Comparison of ENCODE assay signal across 11 cellular contexts in the genomic region with DNA sequence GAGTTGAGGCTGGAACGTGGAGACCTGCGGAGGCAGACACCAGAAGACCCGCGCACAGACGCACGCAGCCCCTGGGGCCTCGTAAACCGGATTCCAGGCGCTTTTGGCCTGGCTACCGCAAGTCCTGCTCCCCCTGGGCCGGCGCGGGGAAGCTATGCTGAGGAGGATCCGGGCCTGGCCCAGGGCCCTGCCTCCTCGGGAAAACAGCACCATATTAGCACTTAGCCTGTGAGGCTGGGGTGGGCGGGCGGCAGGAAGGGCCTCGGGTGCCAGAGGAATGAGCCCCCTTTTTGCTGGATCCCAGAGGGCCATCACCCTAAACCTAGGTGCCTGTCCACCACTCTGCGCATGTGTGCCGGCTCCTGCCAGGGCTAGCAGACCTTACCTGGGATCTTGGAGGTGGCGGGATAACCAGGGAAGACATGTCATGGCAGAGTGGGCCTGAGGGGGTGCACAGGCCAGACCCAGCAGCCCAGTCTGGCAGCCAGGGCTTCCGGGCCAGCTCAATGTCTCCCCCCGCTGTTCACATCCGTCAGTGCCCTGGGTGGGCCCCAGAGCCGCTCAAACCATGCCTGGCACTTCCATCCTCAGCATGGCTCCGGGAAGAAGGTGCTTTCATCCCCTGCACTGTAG. TPM values are rescaled to one million over a fixed set of nuclear protein-coding genes. Genes with fewer than 3 reads are reported as not detected.
A peak's percentile ranks its signal among the peaks of the same experiment; 100 is the strongest.
DNase-seq lines count a peak whose midpoint lies in the region; ATAC-seq and TF ChIP-seq lines count a peak whose summit lies in the region.
"Had no signal": no experiment of that assay in that cellular context is flagged by ENCODE, and none has a peak within 500 bp of the region (broad histone marks: within the 10 kb centered on the region; RNA-seq: fewer than 3 reads in every experiment).

No MANE protein-coding gene starts in this region.

- no peaks in the 10 kb centered on the region for H3F3A ChIP-seq in neural progenitor cell (ENCODE audit: low read depth)

- peaks cover 3% of the 10 kb centered on the region for H4K20me1 ChIP-seq in neural progenitor cell (ENCODE audit: low read depth)

- DNase-seq in CD4-positive, alpha-beta T cell, result no peak
- no peak for DNase-seq in effector memory CD8-positive, alpha-beta T cell
- peak; percentile 47 for DNase-seq in neural progenitor cell (ENCODE audit: low spot score)
- DNase-seq in cerebellar nuclear complex (lab: John Stamatoyannopoulos, UW), result no peak
- DNase-seq in OCI-M2 (lab: John Stamatoyannopoulos, UW; ENCODE audit: unreplicated experiment), result no peak
- DNase-seq: body of pancreas, naive B cell had no signal

- ATAC-seq in CD4-positive, alpha-beta T cell (ENCODE audit: poor library complexity), result peak; percentile 29
- peak; percentile 8 for ATAC-seq in effector memory CD8-positive, alpha-beta T cell (replicated peaks)
- no peak for ATAC-seq in GM21723 (IDR thresholded peaks at IDR 0.05; ENCODE audit: unreplicated experiment)
- ATAC-seq in HG03196 (IDR thresholded peaks at IDR 0.05; ENCODE audit: unreplicated experiment), result no peak
- ATAC-seq: body of pancreas had no signal

- intact Hi-C loops in CD4-positive, alpha-beta T cell (cut with DNase I, micrococcal nuclease), result no loop called here

- 87% methylated on average over 26 of the region's 26 CpGs for WGBS in HUES64

- H3K9me3 Mint-ChIP-seq in CD4-positive, alpha-beta T cell, result no peaks in the 10 kb centered on the region
- H3K9me3 Mint-ChIP-seq in effector memory CD8-positive, alpha-beta T cell, result no peaks in the 10 kb centered on the region
- H3K9me3 Mint-ChIP-seq in neural progenitor cell, result no peaks in the 10 kb centered on the region
- H3K9me3 Mint-ChIP-seq: naive B cell; T-helper 1 cell treated with Interleukin-12 subunit alpha and Interleukin-12 subunit beta and Interleukin-4 antibody, amounts not matched to agents 30 μg/mL and 1 μg/mL, for 36 hours had no signal

- H3K79me2 ChIP-seq in neural progenitor cell (ENCODE audit: low read depth), result peaks cover 18% of the 10 kb centered on the region

- no peak for TF ChIP-seq CTCF in CD4-positive, alpha-beta T cell (IDR thresholded peaks at IDR 0.05)
- TF ChIP-seq CTCF in neural progenitor cell (IDR thresholded peaks at IDR 0.05), result peak; percentile 56

- no peak overlapping the region for H3K27ac ChIP-seq in CD4-positive, alpha-beta T cell (ENCODE audit: low read depth, low read length)
- H3K27ac ChIP-seq in HUES64 (ENCODE audit: low read depth, low read length) (peak overlapping the region; percentile 26; the same call in 1 of the 2 replicates), neural progenitor cell (no peak overlapping the region)
- H3K27ac ChIP-seq: body of pancreas had no signal

- H3K4me1 ChIP-seq in HUES64 (ENCODE audit: insufficient read depth, low read length) (no peaks in the 10 kb centered on the region), neural progenitor cell (no peaks in the 10 kb centered on the region)

- H3K9me3 ChIP-seq in CD4-positive, alpha-beta T cell (ENCODE audit: control insufficient read depth, low read length), result no peaks in the 10 kb centered on the region
- no peaks in the 10 kb centered on the region for H3K9me3 ChIP-seq in HUES64 (ENCODE audit: insufficient read depth, low read depth, low read length)
- no peaks in the 10 kb centered on the region for H3K9me3 ChIP-seq in neural progenitor cell (ENCODE audit: low read depth)
- H3K9me3 ChIP-seq: body of pancreas had no signal

- H3K4me1 Mint-ChIP-seq in CD4-positive, alpha-beta T cell (ENCODE audit: low read depth), result peaks cover 16% of the 10 kb centered on the region
- peaks cover 7 to 13% of the 10 kb centered on the region in 2 donors for H3K4me1 Mint-ChIP-seq in effector memory CD8-positive, alpha-beta T cell (ENCODE audit: low read depth in 2 of 2)
- H3K4me1 Mint-ChIP-seq in neural progenitor cell, result peaks cover under 1% of the 10 kb centered on the region

- no peaks in the 10 kb centered on the region for H3K27me3 Mint-ChIP-seq in CD4-positive, alpha-beta T cell
- no peaks in the 10 kb centered on the region for H3K27me3 Mint-ChIP-seq in effector memory CD8-positive, alpha-beta T cell
- peaks cover 2% of the 10 kb centered on the region for H3K27me3 Mint-ChIP-seq in neural progenitor cell (ENCODE audit: insufficient read depth, low read depth)
- H3K27me3 Mint-ChIP-seq: naive B cell had no signal

- POLR2A ChIA-PET in CD4-positive, alpha-beta T cell (lab: Charles Lee), result interaction anchor here (1.1 kb wide), 1 partner anchor 16 kb away, joined by 3 read pairs; no protein-coding TSS in a partner anchor

- H3K9ac ChIP-seq in HUES64 (ENCODE audit: low read depth, low read length), result no peak overlapping the region
- no peak overlapping the region for H3K9ac ChIP-seq in neural progenitor cell

- H3K36me3 ChIP-seq in HUES64 (ENCODE audit: insufficient read depth, low read length) (peaks cover 50% of the 10 kb centered on the region), neural progenitor cell (no peaks in the 10 kb centered on the region)

- no peak overlapping the region for H3K4me3 Mint-ChIP-seq in CD4-positive, alpha-beta T cell
- H3K4me3 Mint-ChIP-seq in effector memory CD8-positive, alpha-beta T cell, result no peak overlapping the region
- no peak overlapping the region for H3K4me3 Mint-ChIP-seq in neural progenitor cell
- H3K4me3 Mint-ChIP-seq: T-helper 1 cell treated with Interleukin-12 subunit alpha and Interleukin-12 subunit beta and Interleukin-4 antibody, amounts not matched to agents 30 μg/mL and 1 μg/mL, for 36 hours had no signal

- CTCF ChIA-PET in CD4-positive, alpha-beta T cell (lab: Charles Lee), result no interaction called here

- H3K4me3 ChIP-seq in HUES64 (ENCODE audit: low read length), result no peak overlapping the region
- no peak overlapping the region for H3K4me3 ChIP-seq in neural progenitor cell
- H3K4me3 ChIP-seq: body of pancreas had no signal

- H3K27ac Mint-ChIP-seq in CD4-positive, alpha-beta T cell, result no peak overlapping the region
- H3K27ac Mint-ChIP-seq in effector memory CD8-positive, alpha-beta T cell, result peak overlapping the region in 1 of 2 donors; percentile 20
- no peak overlapping the region for H3K27ac Mint-ChIP-seq in neural progenitor cell
- H3K27ac Mint-ChIP-seq: T-helper 1 cell treated with Interleukin-12 subunit alpha and Interleukin-12 subunit beta and Interleukin-4 antibody, amounts not matched to agents 30 μg/mL and 1 μg/mL, for 36 hours had no signal

- H3K27me3 ChIP-seq in CD4-positive, alpha-beta T cell (ENCODE audit: control insufficient read depth, insufficient read depth, low read length), result no peaks in the 10 kb centered on the region
- no peaks in the 10 kb centered on the region for H3K27me3 ChIP-seq in HUES64 (ENCODE audit: insufficient read depth, low read length)
- no peaks in the 10 kb centered on the region for H3K27me3 ChIP-seq in neural progenitor cell
- H3K27me3 ChIP-seq: body of pancreas had no signal

- H3K4me2 ChIP-seq in neural progenitor cell, result no peak overlapping the region

- no peak overlapping the region for H2AFZ ChIP-seq in neural progenitor cell (replicated peaks)

- H3K36me3 Mint-ChIP-seq in CD4-positive, alpha-beta T cell (ENCODE audit: low read depth), result peaks cover 22% of the 10 kb centered on the region
- peaks cover 22% of the 10 kb centered on the region for H3K36me3 Mint-ChIP-seq in effector memory CD8-positive, alpha-beta T cell (ENCODE audit: insufficient read depth)
- H3K36me3 Mint-ChIP-seq in neural progenitor cell, result peaks cover 8% of the 10 kb centered on the region
- H3K36me3 Mint-ChIP-seq: naive B cell had no signal

RNA-seq across cellular contexts. Expression of a gene that starts 7.3 kb away (rescaled TPM):
- 10 to 100 TPM; 31.8 to 33.2 TPM for total RNA-seq in CD4-positive, alpha-beta T cell
- polyA plus RNA-seq in HUES64 (2013, experiment 1 of 2), result 56.4 TPM
- polyA plus RNA-seq in HUES64 (2013, experiment 2 of 2), result 50.9 TPM
- total RNA-seq in neural progenitor cell (ENCODE audit: low replicate concordance), result 26.9 and 40.0 TPM in 2 replicates

RNA-seq across cellular contexts. Expression of a gene that starts 13.1 kb away (rescaled TPM):
- total RNA-seq in CD4-positive, alpha-beta T cell, result not detected
- 16.7 TPM for polyA plus RNA-seq in HUES64 (2013, experiment 1 of 2)
- polyA plus RNA-seq in HUES64 (2013, experiment 2 of 2), result 16.4 TPM
- total RNA-seq in neural progenitor cell (ENCODE audit: low replicate concordance), result 7.0 and 7.2 TPM in 2 replicates

RNA-seq across cellular contexts. Expression of a gene that starts 22.8 kb away (rescaled TPM):
- total RNA-seq in CD4-positive, alpha-beta T cell, result 10 to 100 TPM; 27.2 to 27.4 TPM
- 28.7 TPM for polyA plus RNA-seq in HUES64 (2013, experiment 1 of 2)
- 28.0 TPM for polyA plus RNA-seq in HUES64 (2013, experiment 2 of 2)
- 9.4 and 29.0 TPM in 2 replicates for total RNA-seq in neural progenitor cell (ENCODE audit: low replicate concordance)

RNA-seq across cellular contexts. Expression of a gene that starts 25.7 kb away (rescaled TPM):
- 10 to 100 TPM; 13.4 to 15.3 TPM for total RNA-seq in CD4-positive, alpha-beta T cell
- 0.60 TPM for polyA plus RNA-seq in HUES64 (2013, experiment 1 of 2)
- 1.1 TPM for polyA plus RNA-seq in HUES64 (2013, experiment 2 of 2)
- 0.11 and 0.90 TPM in 2 replicates for total RNA-seq in neural progenitor cell (ENCODE audit: low replicate concordance)

RNA-seq across cellular contexts. Expression of a gene that starts 45.6 kb away (rescaled TPM):
- total RNA-seq in CD4-positive, alpha-beta T cell, result 10 to 100 TPM; 11.7 to 12.7 TPM
- polyA plus RNA-seq in HUES64 (2013, experiment 1 of 2), result 14.2 TPM
- polyA plus RNA-seq in HUES64 (2013, experiment 2 of 2), result 16.5 TPM
- total RNA-seq in neural progenitor cell (ENCODE audit: low replicate concordance), result 37.7 and 38.5 TPM in 2 replicates

Comparison
In these comparisons a context has a peak if more than half of its experiments do, and no peak if none do; other contexts are left out.
1. ATAC-seq: peak in CD4-positive, alpha-beta T cell (single experiment) and effector memory CD8-positive, alpha-beta T cell (single experiment); none in GM21723 (single experiment) and HG03196 (single experiment).